In the genomic region with DNA sequence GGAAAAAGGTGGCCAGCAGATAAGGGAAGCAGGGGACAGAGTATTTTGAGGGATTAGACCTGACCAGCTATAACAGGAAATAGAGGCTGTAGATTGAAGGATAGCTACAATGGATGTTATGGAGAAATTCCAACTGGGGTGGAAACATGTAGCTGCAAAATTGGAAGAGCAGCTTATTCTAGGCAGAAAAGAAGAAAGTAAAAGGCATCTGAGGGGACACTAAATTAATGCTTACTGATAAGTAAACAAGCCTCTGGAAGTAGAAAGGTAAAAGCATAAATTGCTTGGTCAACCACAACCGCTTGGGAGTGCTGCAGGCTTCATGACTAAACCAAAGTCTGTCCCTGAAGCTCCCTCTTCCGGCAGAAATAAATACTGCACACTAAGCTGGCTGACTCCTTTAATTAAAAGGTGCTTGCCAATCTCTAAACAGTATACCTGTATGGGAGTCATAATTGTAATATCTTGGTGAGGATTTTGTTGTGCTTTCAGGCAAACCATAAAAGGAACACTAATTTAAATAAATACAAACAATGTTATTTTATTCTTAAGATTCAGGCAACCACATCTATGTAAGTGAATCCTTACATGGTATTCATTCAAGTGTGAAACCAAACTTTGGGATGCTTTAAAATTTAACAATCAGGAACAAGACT, we compare ENCODE assay signal across 8 cellular contexts.
DNase-seq lines count a peak whose midpoint lies in the region; ATAC-seq and TF ChIP-seq lines count a peak whose summit lies in the region.

No MANE protein-coding gene starts in this region.

- TF ChIP-seq RAD21 in Ishikawa (IDR thresholded peaks at IDR 0.05; ENCODE audit: low read depth): peak; percentile 90

- peak; percentile 53 for ATAC-seq in GM21381 (IDR thresholded peaks at IDR 0.05; ENCODE audit: unreplicated experiment)

- H3K4me3 ChIP-seq in neutrophil (ENCODE audit: low read depth in 1 of 2, low read length in 1 of 2) (no peak overlapping the region), tibial artery (no peak overlapping the region)

- H3K4me1 ChIP-seq in neutrophil (ENCODE audit: control insufficient read depth in 1 of 2, insufficient read depth in 1 of 2, low read depth in 1 of 2, low read length in 1 of 2) (peaks cover 27% of the 10 kb centered on the region in 2 experiments), tibial artery (peaks cover 0 to 46% (median 28%) of the 10 kb centered on the region in 4 donors)

- H3K36me3 ChIP-seq in neutrophil (peaks cover 14% of the 10 kb centered on the region), tibial artery (peaks cover 14 to 15% (median 14%) of the 10 kb centered on the region in 3 donors)

- peak overlapping the region; percentile 30 for H3K27ac ChIP-seq in neutrophil
- H3K27ac ChIP-seq in tibial artery: peak overlapping the region; percentile 33 to 42

- TF ChIP-seq CTCF in neutrophil (IDR thresholded peaks at IDR 0.05) (peak; percentile 97), tibial artery (IDR thresholded peaks at IDR 0.05) (peak; percentile 94 to 95)

- H3K27me3 ChIP-seq in neutrophil (no peaks in the 10 kb centered on the region), tibial artery (no peaks in the 10 kb centered on the region)

- intact Hi-C loops in tibial artery (cut with DNase I; ENCODE audit: low total_unique reads): loop anchor here (5.0 kb wide), 1 partner anchor 36 kb away; no protein-coding TSS in a partner anchor

- no peak for TF ChIP-seq EP300 in Ishikawa (IDR thresholded peaks at IDR 0.05; ENCODE audit: borderline replicate concordance)

- DNase-seq in CD1c-positive myeloid dendritic cell (ENCODE audit: extremely low spot score) (peak; percentile 95), fibroblast of gingiva (ENCODE audit: low read depth) (peak; percentile 84), tibial artery (peak; percentile 88 to 95), cortex of kidney (lab: John Stamatoyannopoulos, UW) (no peak)
- peak; percentile 87 for DNase-seq in activated CD8-positive, alpha-beta memory T cell treated with anti-CD3 and anti-CD28 coated beads, Interleukin-2, amount 50 U/mL, for 48 hours

- H3K9me3 ChIP-seq in neutrophil (no peaks in the 10 kb centered on the region), tibial artery (no peaks in the 10 kb centered on the region)

TF ChIP-seq in Ishikawa, 13 proteins besides CTCF, POLR2A, EP300 and RAD21:
- TF ChIP-seq, protein P1, sequence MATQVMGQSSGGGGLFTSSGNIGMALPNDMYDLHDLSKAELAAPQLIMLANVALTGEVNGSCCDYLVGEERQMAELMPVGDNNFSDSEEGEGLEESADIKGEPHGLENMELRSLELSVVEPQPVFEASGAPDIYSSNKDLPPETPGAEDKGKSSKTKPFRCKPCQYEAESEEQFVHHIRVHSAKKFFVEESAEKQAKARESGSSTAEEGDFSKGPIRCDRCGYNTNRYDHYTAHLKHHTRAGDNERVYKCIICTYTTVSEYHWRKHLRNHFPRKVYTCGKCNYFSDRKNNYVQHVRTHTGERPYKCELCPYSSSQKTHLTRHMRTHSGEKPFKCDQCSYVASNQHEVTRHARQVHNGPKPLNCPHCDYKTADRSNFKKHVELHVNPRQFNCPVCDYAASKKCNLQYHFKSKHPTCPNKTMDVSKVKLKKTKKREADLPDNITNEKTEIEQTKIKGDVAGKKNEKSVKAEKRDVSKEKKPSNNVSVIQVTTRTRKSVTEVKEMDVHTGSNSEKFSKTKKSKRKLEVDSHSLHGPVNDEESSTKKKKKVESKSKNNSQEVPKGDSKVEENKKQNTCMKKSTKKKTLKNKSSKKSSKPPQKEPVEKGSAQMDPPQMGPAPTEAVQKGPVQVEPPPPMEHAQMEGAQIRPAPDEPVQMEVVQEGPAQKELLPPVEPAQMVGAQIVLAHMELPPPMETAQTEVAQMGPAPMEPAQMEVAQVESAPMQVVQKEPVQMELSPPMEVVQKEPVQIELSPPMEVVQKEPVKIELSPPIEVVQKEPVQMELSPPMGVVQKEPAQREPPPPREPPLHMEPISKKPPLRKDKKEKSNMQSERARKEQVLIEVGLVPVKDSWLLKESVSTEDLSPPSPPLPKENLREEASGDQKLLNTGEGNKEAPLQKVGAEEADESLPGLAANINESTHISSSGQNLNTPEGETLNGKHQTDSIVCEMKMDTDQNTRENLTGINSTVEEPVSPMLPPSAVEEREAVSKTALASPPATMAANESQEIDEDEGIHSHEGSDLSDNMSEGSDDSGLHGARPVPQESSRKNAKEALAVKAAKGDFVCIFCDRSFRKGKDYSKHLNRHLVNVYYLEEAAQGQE (IDR thresholded peaks at IDR 0.05; ENCODE audit: low read depth): no peak
- TF ChIP-seq ZBTB7A (IDR thresholded peaks at IDR 0.05; ENCODE audit: low read depth) (no peak), CREB1 (IDR thresholded peaks at IDR 0.05; ENCODE audit: low read depth) (0 out of 2 replicates have a peak, but pooled peaks have one; percentile 5), EGR1 (IDR thresholded peaks at IDR 0.05) (no peak), FOXM1 (IDR thresholded peaks at IDR 0.05; ENCODE audit: borderline replicate concordance, low read depth) (no peak), TCF12 (IDR thresholded peaks at IDR 0.05; ENCODE audit: low read depth) (no peak), TAF1 (IDR thresholded peaks at IDR 0.05; ENCODE audit: low read depth) (0 out of 2 replicates have a peak, but pooled peaks have one; percentile 15), NFIC (IDR thresholded peaks at IDR 0.05) (no peak), TEAD4 (IDR thresholded peaks at IDR 0.05) (no peak)
- TF ChIP-seq, protein P2, sequence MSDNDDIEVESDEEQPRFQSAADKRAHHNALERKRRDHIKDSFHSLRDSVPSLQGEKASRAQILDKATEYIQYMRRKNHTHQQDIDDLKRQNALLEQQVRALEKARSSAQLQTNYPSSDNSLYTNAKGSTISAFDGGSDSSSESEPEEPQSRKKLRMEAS (IDR thresholded peaks at IDR 0.05): no peak
- TF ChIP-seq, protein P3, sequence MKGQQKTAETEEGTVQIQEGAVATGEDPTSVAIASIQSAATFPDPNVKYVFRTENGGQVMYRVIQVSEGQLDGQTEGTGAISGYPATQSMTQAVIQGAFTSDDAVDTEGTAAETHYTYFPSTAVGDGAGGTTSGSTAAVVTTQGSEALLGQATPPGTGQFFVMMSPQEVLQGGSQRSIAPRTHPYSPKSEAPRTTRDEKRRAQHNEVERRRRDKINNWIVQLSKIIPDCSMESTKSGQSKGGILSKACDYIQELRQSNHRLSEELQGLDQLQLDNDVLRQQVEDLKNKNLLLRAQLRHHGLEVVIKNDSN (IDR thresholded peaks at IDR 0.05): no peak
